In genomic region chr20:36608388-36608728, GRCh38 we compare ENCODE assay signal across 1 cellular context. TPM values are rescaled to one million over a fixed set of nuclear protein-coding genes. Genes with fewer than 3 reads are reported as not detected.
"Had no signal": no experiment of that assay in that cellular context is flagged by ENCODE, and none has a peak within 500 bp of the region (broad histone marks: within the 10 kb centered on the region; RNA-seq: fewer than 3 reads in every experiment).

No MANE protein-coding gene starts in this region.

RNA-seq across cellular contexts. Expression of gene SLA2, which starts 37.6 kb away (rescaled TPM):
- total RNA-seq: pulmonary artery endothelial cell had no signal
